Comparison of ENCODE assay signal across 21 cellular contexts in genomic region chr12:12428961-12429657, GRCh38.
DNase-seq lines count a peak whose midpoint lies in the region; ATAC-seq, FAIRE-seq and TF ChIP-seq lines count a peak whose summit lies in the region.
"Had no signal": no experiment of that assay in that cellular context is flagged by ENCODE, and none has a peak within 500 bp of the region (broad histone marks: within the 10 kb centered on the region; RNA-seq: fewer than 3 reads in every experiment).

No MANE protein-coding gene starts in this region.

- peaks cover 7% of the 10 kb centered on the region for H3K9me1 ChIP-seq in IMR-90 (ENCODE audit: insufficient read depth, low read length)

- H3K4me3 Mint-ChIP-seq in activated naive CD4-positive, alpha-beta T cell treated with anti-CD3 and anti-CD28 coated beads for 36 hours: no peak overlapping the region
- no peak overlapping the region for H3K4me3 Mint-ChIP-seq in activated naive CD4-positive, alpha-beta T cell treated with anti-CD3 and anti-CD28 coated beads, Interleukin-2, amount 10 ng/mL, durations not matched to agents 7 days and 5 days
- no peak overlapping the region for H3K4me3 Mint-ChIP-seq in stimulated activated naive CD8-positive, alpha-beta T cell treated with anti-CD3 and anti-CD28 coated beads, Interleukin-15, Interleukin-2, amounts not matched to agents 100 ng/mL and 50 ng/mL, for 24 hours
- H3K4me3 Mint-ChIP-seq: naive thymus-derived CD8-positive, alpha-beta T cell had no signal

- peaks cover 48% of the 10 kb centered on the region for H3K4me1 Mint-ChIP-seq in activated naive CD4-positive, alpha-beta T cell treated with anti-CD3 and anti-CD28 coated beads for 36 hours (ENCODE audit: low read depth)
- peaks cover 5% of the 10 kb centered on the region for H3K4me1 Mint-ChIP-seq in activated naive CD4-positive, alpha-beta T cell treated with anti-CD3 and anti-CD28 coated beads, Interleukin-2, amount 10 ng/mL, durations not matched to agents 7 days and 5 days
- peaks cover 82% of the 10 kb centered on the region for H3K4me1 Mint-ChIP-seq in stimulated activated naive CD8-positive, alpha-beta T cell treated with anti-CD3 and anti-CD28 coated beads, Interleukin-15, Interleukin-2, amounts not matched to agents 100 ng/mL and 50 ng/mL, for 24 hours (ENCODE audit: low read depth)

- H3K9ac ChIP-seq in IMR-90 (ENCODE audit: low read depth, low read length): no peak overlapping the region

- H3K4me3 ChIP-seq in IMR-90 (ENCODE audit: insufficient read depth, low read depth, low read length): no peak overlapping the region
- H3K4me3 ChIP-seq in bronchial epithelial cell (ENCODE audit: low read depth, low read length): no peak overlapping the region
- no peak overlapping the region for H3K4me3 ChIP-seq in Peyer's patch
- H3K4me3 ChIP-seq: lung, stomach had no signal

- no peak for FAIRE-seq in bronchial epithelial cell (lab: Jason Lieb, UNC)
- FAIRE-seq: H1 had no signal

- H2AK5ac ChIP-seq in IMR-90 (ENCODE audit: low read depth, low read length): peak overlapping the region; percentile 13; the same call in 1 of the 2 replicates

- peak overlapping the region; percentile 28 for H3K27ac Mint-ChIP-seq in activated naive CD4-positive, alpha-beta T cell treated with anti-CD3 and anti-CD28 coated beads for 36 hours
- no peak overlapping the region for H3K27ac Mint-ChIP-seq in activated naive CD4-positive, alpha-beta T cell treated with anti-CD3 and anti-CD28 coated beads, Interleukin-2, amount 10 ng/mL, durations not matched to agents 7 days and 5 days
- H3K27ac Mint-ChIP-seq in stimulated activated naive CD8-positive, alpha-beta T cell treated with anti-CD3 and anti-CD28 coated beads, Interleukin-15, Interleukin-2, amounts not matched to agents 100 ng/mL and 50 ng/mL, for 24 hours: peak overlapping the region; percentile 26
- H3K27ac Mint-ChIP-seq: progenitor cell of endocrine pancreas had no signal

- no peak for DNase-seq in activated naive CD4-positive, alpha-beta T cell treated with anti-CD3 and anti-CD28 coated beads for 36 hours
- no peak for DNase-seq in activated naive CD4-positive, alpha-beta T cell treated with anti-CD3 and anti-CD28 coated beads, Interleukin-2, amount 10 ng/mL, durations not matched to agents 7 days and 5 days
- DNase-seq in IMR-90 (no peak), bronchial epithelial cell (ENCODE audit: low read depth) (peak; percentile 55), Peyer's patch (no peak)
- DNase-seq: activated CD4-positive, alpha-beta T cell treated with anti-CD3 and anti-CD28 coated beads for 4 hours; dermis blood vessel endothelial cell; GF-D8; Karpas-422; naive thymus-derived CD8-positive, alpha-beta T cell; NCI-H1436 treated with DMSO at 0.1 percent for 48 hours; NCI-H345; SHP77 treated with DMSO at 0.1 percent for 48 hours; stomach had no signal

- H2BK20ac ChIP-seq in IMR-90 (ENCODE audit: low read depth, low read length): peak overlapping the region; percentile 46

- H3K56ac ChIP-seq in IMR-90 (ENCODE audit: extremely low read depth, insufficient read depth, low read length): no peak overlapping the region

- H3K4me1 ChIP-seq in IMR-90 (ENCODE audit: control insufficient read depth, insufficient read depth, low read length): peaks cover 28% of the 10 kb centered on the region
- H3K4me1 ChIP-seq in Peyer's patch: peaks cover 0 to 12% (median 0%) of the 10 kb centered on the region in 4 donors

- no TSS peak for BruUV-seq in IMR-90 (replicated peaks; lab: Mats Ljungman, UMichigan)

- in situ Hi-C loops in IMR-90 (cut with MboI; ENCODE audit: low sequenced_read_pairs): no loop called here

- H3K4ac ChIP-seq in IMR-90 (ENCODE audit: low read depth, low read length): peak overlapping the region; percentile 53

- H2BK5ac ChIP-seq in IMR-90 (ENCODE audit: low read depth, low read length, poor library complexity, severe bottlenecking): no peak overlapping the region

- no CpG with 5 or more reads among the region's 7 CpGs for WGBS in IMR-90 (ENCODE audit: extremely low coverage in 2 of 2, insufficient read length in 1 of 2), 2 experiments

- dilution Hi-C loops in IMR-90 (cut with HindIII; ENCODE audit: low sequenced_read_pairs, unreplicated experiment): no loop called here

- H3K36me3 ChIP-seq in IMR-90 (ENCODE audit: control insufficient read depth, insufficient read depth, low read length): no peaks in the 10 kb centered on the region
- H3K36me3 ChIP-seq in bronchial epithelial cell (ENCODE audit: control insufficient read depth, insufficient read depth, low read length): no peaks in the 10 kb centered on the region
- no peaks in the 10 kb centered on the region for H3K36me3 ChIP-seq in Peyer's patch
- H3K36me3 ChIP-seq: stomach had no signal

- H4K91ac ChIP-seq in IMR-90 (ENCODE audit: insufficient read depth, low read depth, low read length): no peak overlapping the region

- peak overlapping the region; percentile 56 for H3K18ac ChIP-seq in IMR-90 (ENCODE audit: low read depth, low read length)

- H2AK9ac ChIP-seq in IMR-90 (replicated peaks; ENCODE audit: low read depth, low read length, poor library complexity): no peak overlapping the region

- no peaks in the 10 kb centered on the region for H3K9me3 ChIP-seq in IMR-90 (ENCODE audit: control insufficient read depth, insufficient read depth, low read length)
- peaks cover 0 to 2% (median 0%) of the 10 kb centered on the region in 4 donors for H3K9me3 ChIP-seq in Peyer's patch

- no peak overlapping the region; the same call in 2 of the 3 replicates for H2BK15ac ChIP-seq in IMR-90 (ENCODE audit: low read depth, low read length)

- H3K79me1 ChIP-seq in IMR-90 (ENCODE audit: low read depth in 1 of 2, low read length in 2 of 2): peaks cover 4 to 27% of the 10 kb centered on the region in 2 experiments; a peak in 1 of 4 replicates

- CTCF ChIA-PET in activated naive CD4-positive, alpha-beta T cell treated with anti-CD3 and anti-CD28 coated beads for 36 hours (lab: Charles Lee): no interaction called here
- CTCF ChIA-PET in activated naive CD4-positive, alpha-beta T cell treated with anti-CD3 and anti-CD28 coated beads, Interleukin-2, amount 10 ng/mL, durations not matched to agents 7 days and 5 days (lab: Charles Lee): interaction anchor here (0.7 kb wide), 1 partner anchor 49 kb away, joined by 3 read pairs; no protein-coding TSS in a partner anchor
- CTCF ChIA-PET in IMR-90 (lab: Yijun Ruan, JAX): no interaction called here

- TF ChIP-seq RAD21 in IMR-90 (IDR thresholded peaks at IDR 0.05; ENCODE audit: low read length): no peak

- TF ChIP-seq CTCF in IMR-90 (conservative IDR thresholded peaks at IDR 0.05; ENCODE audit: low read depth, low read length) (no peak), bronchial epithelial cell (IDR thresholded peaks at IDR 0.05; ENCODE audit: insufficient read depth, low read length, severe bottlenecking) (no peak), Peyer's patch (IDR thresholded peaks at IDR 0.05) (no peak)

- H3K36me3 Mint-ChIP-seq in activated naive CD4-positive, alpha-beta T cell treated with anti-CD3 and anti-CD28 coated beads for 36 hours (ENCODE audit: low read depth): peaks cover 12% of the 10 kb centered on the region
- H3K36me3 Mint-ChIP-seq in activated naive CD4-positive, alpha-beta T cell treated with anti-CD3 and anti-CD28 coated beads, Interleukin-2, amount 10 ng/mL, durations not matched to agents 7 days and 5 days: peaks cover 18% of the 10 kb centered on the region
- peaks cover 36% of the 10 kb centered on the region for H3K36me3 Mint-ChIP-seq in stimulated activated naive CD8-positive, alpha-beta T cell treated with anti-CD3 and anti-CD28 coated beads, Interleukin-15, Interleukin-2, amounts not matched to agents 100 ng/mL and 50 ng/mL, for 24 hours (ENCODE audit: low read depth)

- POLR2A ChIA-PET in IMR-90 (lab: Charles Lee; ENCODE audit: unreplicated experiment): no interaction called here

- H3K4me2 ChIP-seq in IMR-90 (ENCODE audit: low read depth, low read length): no peak overlapping the region

- TF ChIP-seq POLR2A in IMR-90 (IDR thresholded peaks at IDR 0.05; ENCODE audit: low read depth, low read length): no peak
- no peak for TF ChIP-seq POLR2A in Peyer's patch (IDR thresholded peaks at IDR 0.05)

- H4K8ac ChIP-seq in IMR-90 (ENCODE audit: low read depth in 2 of 2, low read length in 2 of 2): no peak overlapping the region

- H4K5ac ChIP-seq in IMR-90 (ENCODE audit: low read depth, low read length): no peak overlapping the region

- peak overlapping the region; percentile 48; the same call in 1 of the 2 replicates for H3K14ac ChIP-seq in IMR-90 (replicated peaks; ENCODE audit: low read depth, low read length)

- H2BK120ac ChIP-seq in IMR-90 (ENCODE audit: low read depth, low read length): peak overlapping the region; percentile 44; the same call in 1 of the 2 replicates

- intact Hi-C loops in activated naive CD4-positive, alpha-beta T cell treated with anti-CD3 and anti-CD28 coated beads for 36 hours (cut with micrococcal nuclease): no loop called here
- intact Hi-C loops in IMR-90 (cut with micrococcal nuclease): no loop called here

- no peak overlapping the region for H2AFZ ChIP-seq in IMR-90 (replicated peaks; ENCODE audit: low read length, poor library complexity)

- peaks cover 4% of the 10 kb centered on the region for H3K9me3 Mint-ChIP-seq in activated naive CD4-positive, alpha-beta T cell treated with anti-CD3 and anti-CD28 coated beads for 36 hours
- H3K9me3 Mint-ChIP-seq in activated naive CD4-positive, alpha-beta T cell treated with anti-CD3 and anti-CD28 coated beads, Interleukin-2, amount 10 ng/mL, durations not matched to agents 7 days and 5 days: peaks cover 9% of the 10 kb centered on the region
- H3K9me3 Mint-ChIP-seq in stimulated activated naive CD8-positive, alpha-beta T cell treated with anti-CD3 and anti-CD28 coated beads, Interleukin-15, Interleukin-2, amounts not matched to agents 100 ng/mL and 50 ng/mL, for 24 hours: peaks cover 11% of the 10 kb centered on the region

- H3K27ac ChIP-seq in IMR-90 (ENCODE audit: insufficient read depth, low read length) (no peak overlapping the region), Peyer's patch (no peak overlapping the region)
- H3K27ac ChIP-seq: HL-60, stomach had no signal

- H3K27me3 ChIP-seq in IMR-90 (ENCODE audit: control insufficient read depth, insufficient read depth, low read length): no peaks in the 10 kb centered on the region
- no peaks in the 10 kb centered on the region for H3K27me3 ChIP-seq in bronchial epithelial cell (ENCODE audit: control insufficient read depth, insufficient read depth, low read length)
- no peaks in the 10 kb centered on the region for H3K27me3 ChIP-seq in Peyer's patch
- H3K27me3 ChIP-seq: stomach had no signal

- 0 out of 2 replicates have a peak overlapping the region, but pooled peaks have one; percentile 8 for H3K23ac ChIP-seq in IMR-90 (ENCODE audit: low read depth, low read length)

- no peaks in the 10 kb centered on the region for H3K27me3 Mint-ChIP-seq in activated naive CD4-positive, alpha-beta T cell treated with anti-CD3 and anti-CD28 coated beads for 36 hours (ENCODE audit: low read depth)
- no peaks in the 10 kb centered on the region for H3K27me3 Mint-ChIP-seq in activated naive CD4-positive, alpha-beta T cell treated with anti-CD3 and anti-CD28 coated beads, Interleukin-2, amount 10 ng/mL, durations not matched to agents 7 days and 5 days
- no peaks in the 10 kb centered on the region for H3K27me3 Mint-ChIP-seq in stimulated activated naive CD8-positive, alpha-beta T cell treated with anti-CD3 and anti-CD28 coated beads, Interleukin-15, Interleukin-2, amounts not matched to agents 100 ng/mL and 50 ng/mL, for 24 hours
- H3K27me3 Mint-ChIP-seq: naive thymus-derived CD8-positive, alpha-beta T cell; progenitor cell of endocrine pancreas had no signal

- no peak for ATAC-seq in IMR-90 (ENCODE audit: low read depth)
- ATAC-seq in HG03039 (IDR thresholded peaks at IDR 0.05; ENCODE audit: unreplicated experiment): no peak
- ATAC-seq in HG03135 (IDR thresholded peaks at IDR 0.05; ENCODE audit: unreplicated experiment): no peak
- ATAC-seq: naive thymus-derived CD8-positive, alpha-beta T cell had no signal

- no peaks in the 10 kb centered on the region for H4K20me1 ChIP-seq in IMR-90 (ENCODE audit: insufficient read depth, low read length)
